ENCODE assay signal across 8 cellular contexts in genomic region chr9:28775-29174, GRCh38. TPM values are rescaled to one million over a fixed set of nuclear protein-coding genes. Genes with fewer than 3 reads are reported as not detected.
DNase-seq lines count a peak whose midpoint lies in the region; ATAC-seq, FAIRE-seq and TF ChIP-seq lines count a peak whose summit lies in the region.
"Not testable (repeated sequence)": the region's sequence is repeated elsewhere in the genome, so short reads cannot be mapped to it uniquely, and the experiment has no call there.

No MANE protein-coding gene starts in this region.

- intact Hi-C loops in PC-9 (cut with micrococcal nuclease; ENCODE audit: unreplicated experiment); K562 (cut with micrococcal nuclease); esophagus squamous epithelium (cut with DNase I): not testable (repeated sequence)

- not testable (repeated sequence) for H3K79me2 ChIP-seq in PC-9 (ENCODE audit: low read depth); K562 (ENCODE audit: control insufficient read depth, insufficient read depth, low read length); osteoblast (ENCODE audit: insufficient read depth, low read length)

- not testable (repeated sequence) for TF ChIP-seq EP300 in K562 (IDR thresholded peaks at IDR 0.05; ENCODE audit: low read length); tibial nerve (IDR thresholded peaks at IDR 0.05)

- not testable (repeated sequence) for FAIRE-seq in K562 (lab: Jason Lieb, UNC)

- not testable (repeated sequence) for H2AFZ ChIP-seq in PC-9; K562 (ENCODE audit: low read depth, low read length); osteoblast (ENCODE audit: low read length)

- not testable (repeated sequence) for DNase-seq in HL-60 (ENCODE audit: low read depth in 1 of 2, low spot score in 1 of 2); PC-9; K562 (ENCODE audit: extremely low read depth in 1 of 4, low spot score in 3 of 4); esophagus squamous epithelium (lab: John Stamatoyannopoulos, UW); osteoblast (ENCODE audit: insufficient read length, low spot score, missing footprints); tibial nerve (ENCODE audit: low spot score in 2 of 2)

- not testable (repeated sequence) for H3K4me1 ChIP-seq in BLaER1; PC-9 (replicated peaks; ENCODE audit: insufficient read depth); K562 (replicated peaks in 1 of 2; ENCODE audit: control insufficient read depth in 2 of 2, insufficient read depth in 2 of 2, low read length in 2 of 2); esophagus squamous epithelium; iPS-18a (ENCODE audit: control insufficient read depth, low read depth, low read length); osteoblast (ENCODE audit: insufficient read depth, low read length); tibial nerve

- H3K4me3 ChIP-seq in BLaER1 (peak overlapping the region; percentile 58), HL-60 (replicated peaks; ENCODE audit: insufficient read depth, low read length) (peak overlapping the region; percentile 52), PC-9 (peak overlapping the region; percentile 35; the same call in 1 of the 2 replicates), K562 (peak overlapping the region; percentile 37), esophagus squamous epithelium (peak overlapping the region; percentile 22 to 69 (median 40)), iPS-18a (ENCODE audit: low read length) (peak overlapping the region; percentile 48), osteoblast (ENCODE audit: insufficient read depth, low read length) (peak overlapping the region; percentile 62), tibial nerve (peak overlapping the region; percentile 15 to 39 (median 32))

- not testable (repeated sequence) for TF ChIP-seq RAD21 in K562 (CRISPR knock-in tag; conservative IDR thresholded peaks at IDR 0.05 in 1 of 2, IDR thresholded peaks at IDR 0.05 in 1 of 2)

- H3K9ac ChIP-seq in BLaER1; iPS-18a (ENCODE audit: low read length): not testable (repeated sequence)
- peak overlapping the region in 1 of 2 experiments; percentile 82; a peak in 3 of 4 replicates for H3K9ac ChIP-seq in K562 (ENCODE audit: insufficient read depth in 1 of 2, low read depth in 2 of 2, low read length in 2 of 2)

- H3K36me3 ChIP-seq in BLaER1; PC-9 (ENCODE audit: low read depth); K562 (ENCODE audit: control insufficient read depth, insufficient read depth, low read length); esophagus squamous epithelium; iPS-18a (ENCODE audit: control insufficient read depth, low read depth, low read length); osteoblast (ENCODE audit: insufficient read depth, low read length); tibial nerve: not testable (repeated sequence)

- not testable (repeated sequence) for TF ChIP-seq POLR2A in K562 (conservative IDR thresholded peaks at IDR 0.05); esophagus squamous epithelium (IDR thresholded peaks at IDR 0.05); tibial nerve (IDR thresholded peaks at IDR 0.05)

- not testable (repeated sequence) for H3K9me3 ChIP-seq in BLaER1; PC-9 (ENCODE audit: insufficient read depth, low read depth); K562 (replicated peaks; ENCODE audit: control insufficient read depth, insufficient read depth, low read depth, low read length); esophagus squamous epithelium; iPS-18a (ENCODE audit: control insufficient read depth, low read depth, low read length); osteoblast (ENCODE audit: low read depth, low read length); tibial nerve

- H3K4me2 ChIP-seq in BLaER1; PC-9; K562 (ENCODE audit: insufficient read depth, low read length): not testable (repeated sequence)
- H3K4me2 ChIP-seq in osteoblast (ENCODE audit: insufficient read depth, low read length), result peak overlapping the region; percentile 51

- not testable (repeated sequence) for H3F3A ChIP-seq in PC-9 (ENCODE audit: insufficient read depth, low read depth)

- H3K9me2 ChIP-seq in PC-9 (ENCODE audit: insufficient read depth), result not testable (repeated sequence)

- H3K9me1 ChIP-seq in K562 (ENCODE audit: control insufficient read depth, insufficient read depth, low read length), result not testable (repeated sequence)

- not testable (repeated sequence) for BruUV-seq in PC-9 (replicated peaks; lab: Mats Ljungman, UMichigan); K562 (replicated peaks; lab: Mats Ljungman, UMichigan)

- H3K27me3 ChIP-seq in BLaER1; HL-60 (ENCODE audit: insufficient read depth, poor library complexity, severe bottlenecking); PC-9 (ENCODE audit: insufficient read depth, low read depth); K562 (ENCODE audit: control insufficient read depth in 2 of 2, insufficient read depth in 2 of 2, low read length in 2 of 2); esophagus squamous epithelium; iPS-18a (ENCODE audit: control insufficient read depth, insufficient read depth, low read length); osteoblast (ENCODE audit: insufficient read depth, low read length); tibial nerve: not testable (repeated sequence)

- ATAC-seq in K562, result not testable (repeated sequence)

- CTCF ChIA-PET in PC-9 (lab: Charles Lee); K562 (lab: Yijun Ruan, JAX; ENCODE audit: low intra/inter-chr PET ratio): not testable (repeated sequence)

- in situ Hi-C loops in K562 (cut with MboI), result not testable (repeated sequence)

- H3K27ac ChIP-seq in BLaER1; HL-60 (replicated peaks); PC-9; K562 (ENCODE audit: extremely low read depth, low read depth, low read length); iPS-18a (ENCODE audit: low read length); osteoblast (ENCODE audit: low read depth, low read length); tibial nerve: not testable (repeated sequence)
- H3K27ac ChIP-seq in esophagus squamous epithelium, result peak overlapping the region in 2 of 4 donors; percentile 34 to 55

- POLR2A ChIA-PET in PC-9 (lab: Charles Lee; ENCODE audit: unreplicated experiment); K562 (lab: Yijun Ruan, JAX): not testable (repeated sequence)

- WGBS in K562 (ENCODE audit: insufficient coverage, low coverage, missing lambda C conversion rate), result 0% methylated on average over 5 of the region's 30 CpGs
- WGBS in esophagus squamous epithelium, 2 donors, result no CpG with 5 or more reads among the region's 30 CpGs
- WGBS in tibial nerve, 2 donors, result 0% methylated on average over 3 of the region's 30 CpGs; no CpG with 5 or more reads in 1 of the 2 donors

- H4K20me1 ChIP-seq in BLaER1; PC-9 (ENCODE audit: insufficient read depth); K562 (replicated peaks; ENCODE audit: control insufficient read depth, insufficient read depth, low read length); osteoblast (ENCODE audit: insufficient read depth, low read length): not testable (repeated sequence)

- TF ChIP-seq CTCF in HL-60 (IDR thresholded peaks at IDR 0.05; ENCODE audit: insufficient read depth, low read length); PC-9 (conservative IDR thresholded peaks at IDR 0.05); K562 (IDR thresholded peaks at IDR 0.05 in 2 of 3, conservative IDR thresholded peaks at IDR 0.05 in 1 of 3; ENCODE audit: insufficient read depth in 2 of 3, low read depth in 1 of 3, low read length in 3 of 3); esophagus squamous epithelium (IDR thresholded peaks at IDR 0.05); osteoblast (IDR thresholded peaks at IDR 0.05; ENCODE audit: extremely low read depth, low read depth, low read length); tibial nerve (IDR thresholded peaks at IDR 0.05): not testable (repeated sequence)

RNA-seq across cellular contexts. Expression of gene WASHC1, which starts 0.5 kb away (rescaled TPM):
- total RNA-seq in PC-9 (2021) (19.0 and 26.1 TPM in 2 replicates), K562 (2014; rRNA removed) (15.3 and 22.0 TPM in 2 replicates), K562 (2014; rRNA removed; fragmentation: Illumina TruSeq; extraction: Trizol) (2.9 and 4.6 TPM in 2 replicates), K562 (2015; rRNA removed; fragmentation: Illumina TruSeq; extraction: Trizol) (11.0 and 12.1 TPM in 2 replicates), K562 (2021) (22.0 and 25.6 TPM in 2 replicates), esophagus squamous epithelium (1 to 10 TPM; 1.5 to 4.5 (median 3.0) TPM), osteoblast (3.6 and 4.1 TPM in 2 replicates), tibial nerve (10 to 100 TPM in 2 of 4 donors, 1 to 10 TPM in 2; 5.1 to 14.7 (median 9.4) TPM)
- 18.1 and 52.3 TPM in 2 replicates for total RNA-seq in K562 (2011; cell fraction: chromatin; rRNA removed; ENCODE audit: low replicate concordance)
- total RNA-seq in K562 (2011; cell fraction: nucleolus; rRNA removed), result 34.5 and 35.7 TPM in 2 replicates
- total RNA-seq in K562 (2011; cell fraction: nucleoplasm; rRNA removed), result 25.3 and 28.1 TPM in 2 replicates
- polyA plus RNA-seq in K562 (2011; rRNA removed) (13.7 and 23.0 TPM in 2 replicates), K562 (2014; fragmentation: Illumina TruSeq; extraction: Trizol) (7.9 and 12.1 TPM in 2 replicates), K562 (2014; fragmentation: Nextera tagmentation; extraction: Ambion mirVana) (under 1 TPM; 0.21 to 0.62 TPM), K562 (2014; rRNA removed) (22.1 and 27.3 TPM in 2 replicates)
- polyA plus RNA-seq in K562 (2011; cell fraction: cytosol; rRNA removed), result 9.4 and 12.7 TPM in 2 replicates
- polyA plus RNA-seq in K562 (2011; cell fraction: nucleus; rRNA removed), result 122 and 206 TPM in 2 replicates
- 16.0 and 34.1 TPM in 2 replicates for polyA plus RNA-seq in K562 (2012)
- 3.5 and 4.1 TPM in 2 replicates for polyA minus RNA-seq in K562 (2011; rRNA and poly(A)+ RNA removed)
- 4.6 and 5.3 TPM in 2 replicates for polyA minus RNA-seq in K562 (2011; cell fraction: cytosol; rRNA and poly(A)+ RNA removed)
- polyA minus RNA-seq in K562 (2011; cell fraction: nucleus; rRNA and poly(A)+ RNA removed), result 11.4 and 13.6 TPM in 2 replicates
